Comparison of ENCODE assay signal across 25 cellular contexts in the genomic region with DNA sequence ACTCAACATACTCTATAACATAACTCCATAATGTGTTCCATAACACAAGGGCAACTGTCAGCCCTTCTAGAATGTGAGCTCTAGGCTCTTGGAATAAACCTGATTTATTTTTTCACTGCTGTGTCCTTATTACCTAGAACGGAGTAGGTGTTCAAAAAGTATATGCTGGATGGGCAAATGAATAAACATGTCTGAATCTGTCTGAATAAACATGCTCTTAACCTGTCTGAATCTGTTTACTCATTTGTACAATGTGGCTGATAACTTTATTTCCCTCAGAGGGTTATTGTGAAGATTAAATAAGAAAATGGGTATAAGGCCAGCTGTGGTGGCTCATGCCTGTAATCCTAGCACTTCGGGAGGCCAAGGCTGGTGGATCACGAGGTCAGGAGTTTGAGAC.
"Had no signal": no experiment of that assay in that cellular context is flagged by ENCODE, and none has a peak within 500 bp of the region (broad histone marks: within the 10 kb centered on the region; RNA-seq: fewer than 3 reads in every experiment).

No MANE protein-coding gene starts in this region.

- H3K27ac ChIP-seq: adrenal gland had no signal

- H3K27me3 ChIP-seq: adrenal gland had no signal

- FAIRE-seq: K562, RCC 7860 had no signal

- H3K27ac Mint-ChIP-seq: activated naive CD8-positive, alpha-beta T cell; activated T-cell treated with anti-CD3 and anti-CD28 coated beads, Interleukin-2, amount 50 U/mL, for 72 hours; T-helper 1 cell treated with Interleukin-12 subunit alpha and Interleukin-12 subunit beta and Interleukin-4 antibody, amounts not matched to agents 30 μg/mL and 1 μg/mL, for 36 hours; WTC11 had no signal

- H3K9me3 ChIP-seq: adrenal gland had no signal

- H3K4me3 ChIP-seq: adrenal gland, K562 had no signal

- H3K27me3 Mint-ChIP-seq: activated naive CD8-positive, alpha-beta T cell had no signal

- H3K9me3 Mint-ChIP-seq: activated T-cell treated with anti-CD3 and anti-CD28 coated beads, Interleukin-2, amount 50 U/mL, for 72 hours; T-helper 1 cell treated with Interleukin-12 subunit alpha and Interleukin-12 subunit beta and Interleukin-4 antibody, amounts not matched to agents 30 μg/mL and 1 μg/mL, for 36 hours had no signal

- H3K4me3 Mint-ChIP-seq: activated naive CD8-positive, alpha-beta T cell; activated T-cell treated with anti-CD3 and anti-CD28 coated beads, Interleukin-2, amount 50 U/mL, for 72 hours; T-helper 1 cell treated with Interleukin-12 subunit alpha and Interleukin-12 subunit beta and Interleukin-4 antibody, amounts not matched to agents 30 μg/mL and 1 μg/mL, for 36 hours; WTC11 had no signal

- ATAC-seq: activated T-cell treated with anti-CD3 and anti-CD28 coated beads, Interleukin-2, amount 50 U/mL, for 72 hours; K562; PC-3; WTC11 had no signal

- DNase-seq: activated CD4-positive, alpha-beta T cell treated with anti-CD3 and anti-CD28 coated beads for 1 hour; activated CD4-positive, alpha-beta T cell treated with anti-CD3 and anti-CD28 coated beads, Interleukin-2, amount 50 U/mL, for 1 hour; activated CD8-positive, alpha-beta memory T cell treated with anti-CD3 and anti-CD28 coated beads for 24 hours; activated effector memory CD4-positive, alpha-beta T cell treated with Interleukin-2 at 50 U/mL for 16 hours; activated naive CD4-positive, alpha-beta T cell; activated T-cell treated with anti-CD3 and anti-CD28 coated beads, Interleukin-2, amount 50 U/mL, for 72 hours; anterior cingulate cortex; caudate nucleus; Karpas-422; MM.1S; NCI-H1105; NCI-H1436 treated with DMSO at 0.1 percent for 48 hours; NCI-H187; NCI-H2081; NCI-H446; NCI-H524; PC-3; SHP77 treated with DMSO at 0.1 percent for 48 hours; T-helper 9 cell had no signal

- H3K36me3 ChIP-seq: adrenal gland had no signal
